ENCODE assay signal across 17 cellular contexts in the genomic region with DNA sequence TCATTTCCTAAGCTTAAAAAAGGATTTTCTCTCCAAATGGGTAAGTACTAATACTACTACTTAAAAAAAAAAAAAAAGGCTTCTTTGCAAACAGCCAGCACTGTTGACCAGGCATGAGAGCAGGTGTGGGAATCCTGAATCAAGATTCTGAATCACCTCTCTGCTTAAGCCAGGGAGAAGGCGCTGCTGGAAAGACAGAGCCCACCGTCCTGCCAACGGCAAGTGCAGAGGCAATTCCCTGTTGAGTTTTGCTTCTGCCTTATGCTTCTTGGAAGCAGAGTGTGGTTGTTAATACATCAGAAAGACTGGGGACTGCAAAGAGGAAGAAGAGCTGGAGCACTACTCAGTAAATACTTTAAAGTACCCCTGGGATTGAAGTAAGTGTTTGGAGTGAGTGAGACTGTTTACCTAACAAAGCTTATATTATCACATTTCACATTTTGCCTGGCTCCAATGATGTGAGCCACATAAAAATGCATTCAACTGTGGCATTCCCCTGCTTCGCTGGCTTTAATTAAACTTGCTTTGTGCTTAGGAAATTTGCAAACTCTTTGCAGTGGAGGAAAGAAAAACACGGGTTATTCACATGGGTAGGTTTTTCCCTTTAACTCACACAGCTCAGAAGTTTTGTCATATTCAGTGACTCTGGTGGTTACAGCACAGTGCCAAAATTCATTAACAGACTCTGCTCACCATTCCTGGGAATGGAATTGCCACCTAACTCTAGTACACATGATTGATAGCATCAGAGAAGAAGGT.
DNase-seq lines count a peak whose midpoint lies in the region; TF ChIP-seq lines count a peak whose summit lies in the region.
"Had no signal": no experiment of that assay in that cellular context is flagged by ENCODE, and none has a peak within 500 bp of the region (broad histone marks: within the 10 kb centered on the region; RNA-seq: fewer than 3 reads in every experiment).

No MANE protein-coding gene starts in this region.

- H3K27ac Mint-ChIP-seq in nephron progenitor cell: peak overlapping the region; percentile 93
- H3K27ac Mint-ChIP-seq: T-cell had no signal

- no peaks in the 10 kb centered on the region for H3K4me1 ChIP-seq in SJCRH30

- no peaks in the 10 kb centered on the region for H3K9me3 ChIP-seq in SJCRH30 (replicated peaks)

- H3K4me1 Mint-ChIP-seq in nephron progenitor cell: peaks cover 41% of the 10 kb centered on the region
- H3K4me1 Mint-ChIP-seq: T-cell had no signal

- POLR2A ChIA-PET in HEK293T (lab: Yijun Ruan, JAX): no interaction called here

- peaks cover 5% of the 10 kb centered on the region for H3K9me3 Mint-ChIP-seq in nephron progenitor cell

- no peaks in the 10 kb centered on the region for H3K36me3 Mint-ChIP-seq in nephron progenitor cell (ENCODE audit: low read depth)
- H3K36me3 Mint-ChIP-seq: T-cell had no signal

- H3K4me3 ChIP-seq in epithelial cell of proximal tubule (ENCODE audit: low read depth, low read length) (peak overlapping the region; percentile 7), SJCRH30 (no peak overlapping the region)
- H3K4me3 ChIP-seq: PC-9 had no signal

- CTCF ChIA-PET in HEK293T (lab: Yijun Ruan, JAX): no interaction called here

- H3K27ac ChIP-seq in SJCRH30: no peak overlapping the region
- H3K27ac ChIP-seq: PC-9 had no signal

- TF ChIP-seq CTCF in epithelial cell of proximal tubule (conservative IDR thresholded peaks at IDR 0.05; ENCODE audit: low read depth, low read length): no peak
- no peak for TF ChIP-seq CTCF in nephron progenitor cell (IDR thresholded peaks at IDR 0.05)

- DNase-seq in DMS53 treated with DMSO at 0.1 percent for 48 hours (lab: John Stamatoyannopoulos, UW; ENCODE audit: unreplicated experiment): peak; percentile 51
- peak; percentile 3 for DNase-seq in NCI-H345 treated with DMSO at 0.1 percent for 48 hours (lab: John Stamatoyannopoulos, UW; ENCODE audit: unreplicated experiment)
- peak; percentile 96 for DNase-seq in epithelial cell of proximal tubule (ENCODE audit: low read depth)
- DNase-seq in nephron progenitor cell: peak; percentile 13
- no peak for DNase-seq in midbrain (lab: John Stamatoyannopoulos, UW)
- DNase-seq in HEK293T (ENCODE audit: extremely low spot score): no peak
- no peak for DNase-seq in SJCRH30
- DNase-seq in GM03348 (ENCODE audit: low spot score): no peak
- DNase-seq: COR-L47, DMS79, KBM-7, NCI-H1436 treated with DMSO at 0.1 percent for 48 hours, NCI-H2081 treated with DMSO at 0.1 percent for 48 hours, NCI-H446, NCI-H748 treated with DMSO at 0.1 percent for 48 hours, PC-9, T-cell had no signal

- no peaks in the 10 kb centered on the region for H3K27me3 Mint-ChIP-seq in nephron progenitor cell (ENCODE audit: low read depth, poor library complexity)
- H3K27me3 Mint-ChIP-seq: T-cell had no signal

- H3K36me3 ChIP-seq in SJCRH30: no peaks in the 10 kb centered on the region

- peak overlapping the region; percentile 37 for H3K4me3 Mint-ChIP-seq in nephron progenitor cell
- H3K4me3 Mint-ChIP-seq: T-cell had no signal

- H3K27me3 ChIP-seq in SJCRH30: no peaks in the 10 kb centered on the region

TF ChIP-seq in HEK293T, 16 proteins besides CTCF, POLR2A, EP300 and RAD21:
- TF ChIP-seq SP1 (IDR thresholded peaks at IDR 0.05) (no peak), FOXA1 (IDR thresholded peaks at IDR 0.05) (no peak), CTBP1 (IDR thresholded peaks at IDR 0.05; ENCODE audit: borderline replicate concordance) (no peak), ARNT (IDR thresholded peaks at IDR 0.05) (no peak), SUZ12 (IDR thresholded peaks at IDR 0.05) (no peak)
TF ChIP-seq in HEK293T: peak in this region for 0.

Comparison
In these comparisons a context has a peak if more than half of its experiments do, and no peak if none do; other contexts are left out.
1. DNase-seq: peak in DMS53 treated with DMSO at 0.1 percent for 48 hours (single experiment), NCI-H345 treated with DMSO at 0.1 percent for 48 hours (single experiment), epithelial cell of proximal tubule (single experiment) and nephron progenitor cell (single experiment); none in midbrain (single experiment), HEK293T (single experiment), SJCRH30 (0 of 2) and GM03348 (single experiment).